8 cellular contexts compared by ENCODE assay signal in the genomic region with DNA sequence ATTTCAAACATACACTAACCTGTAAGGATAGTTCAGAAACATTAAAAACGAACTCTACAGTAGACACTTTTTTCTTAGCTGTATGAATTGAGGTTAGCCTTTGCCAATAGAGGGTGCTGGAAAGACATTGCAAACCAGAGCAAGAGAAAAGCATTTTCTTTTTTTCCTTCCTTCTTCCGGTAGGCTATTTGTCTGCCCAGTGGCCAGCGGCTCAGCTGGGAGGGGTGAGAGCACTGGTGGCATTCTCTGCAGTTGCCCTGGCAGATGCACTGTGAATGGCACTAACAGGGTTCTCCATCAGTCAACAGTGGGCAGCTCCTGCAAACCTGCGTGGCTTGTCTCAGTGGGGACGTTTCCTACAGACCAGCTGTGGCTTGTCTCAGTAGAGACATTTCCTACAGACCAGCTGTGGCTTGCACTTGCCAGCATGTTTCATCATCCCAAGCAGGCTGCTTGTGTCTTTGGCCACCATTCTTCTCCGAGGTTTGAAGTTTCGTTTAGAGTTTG.
A peak's percentile ranks its signal among the peaks of the same experiment; 100 is the strongest.
DNase-seq lines count a peak whose midpoint lies in the region; ATAC-seq, FAIRE-seq and TF ChIP-seq lines count a peak whose summit lies in the region.

No MANE protein-coding gene starts in this region.

- H2AFZ ChIP-seq in astrocyte (ENCODE audit: low read depth, low read length), result no peak overlapping the region

- no peak overlapping the region for H3K9ac ChIP-seq in astrocyte (ENCODE audit: low read length)

- no peaks in the 10 kb centered on the region for H3K79me2 ChIP-seq in astrocyte (ENCODE audit: insufficient read depth, low read length)

- WGBS in testis, 2 donors, result 29 to 35% methylated on average over 7 of the region's 7 CpGs

- no peaks in the 10 kb centered on the region for H3K4me1 Mint-ChIP-seq in astrocyte (ENCODE audit: low read depth, unreplicated experiment)
- H3K4me1 Mint-ChIP-seq in CD14-positive monocyte, result no peaks in the 10 kb centered on the region

- H3K4me2 ChIP-seq in astrocyte (ENCODE audit: low read length), result no peak overlapping the region

- H3K4me3 Mint-ChIP-seq in astrocyte (ENCODE audit: unreplicated experiment) (peak overlapping the region; percentile 40), CD14-positive monocyte (peak overlapping the region in 1 of 2 donors; percentile 16)

- H4K20me1 ChIP-seq in astrocyte (ENCODE audit: insufficient read depth, low read length), result no peaks in the 10 kb centered on the region

- intact Hi-C loops in testis (cut with DNase I; ENCODE audit: low total_unique reads), result no loop called here
- intact Hi-C loops in CD14-positive monocyte (cut with micrococcal nuclease), result no loop called here

- DNase-seq in COR-L47 (lab: John Stamatoyannopoulos, UW) (peak; percentile 81), NB4 (ENCODE audit: low read depth) (peak; percentile 25), astrocyte (ENCODE audit: low read depth) (peak; percentile 48), inferior parietal cortex (ENCODE audit: extremely low spot score) (peak; percentile 13), testis (peak; percentile 14), HK-2 (ENCODE audit: unreplicated experiment) (no peak), CD14-positive monocyte (ENCODE audit: low spot score) (no peak)

- H3K9me3 ChIP-seq in astrocyte (ENCODE audit: insufficient read depth, low read depth, low read length) (no peaks in the 10 kb centered on the region), testis (no peaks in the 10 kb centered on the region)

- H3K4me1 ChIP-seq in astrocyte (ENCODE audit: insufficient read depth, low read length), result no peaks in the 10 kb centered on the region
- no peaks in the 10 kb centered on the region for H3K4me1 ChIP-seq in testis

- no peak overlapping the region for H3K27ac ChIP-seq in astrocyte (ENCODE audit: low read depth, low read length)
- H3K27ac ChIP-seq in testis, result no peak overlapping the region

- peak overlapping the region; percentile 86 for H3K27ac Mint-ChIP-seq in astrocyte (ENCODE audit: unreplicated experiment)
- H3K27ac Mint-ChIP-seq in CD14-positive monocyte, result no peak overlapping the region

- no peak for TF ChIP-seq CTCF in NB4 (IDR thresholded peaks at IDR 0.05; ENCODE audit: low read depth, low read length)
- TF ChIP-seq CTCF in astrocyte (IDR thresholded peaks at IDR 0.05; ENCODE audit: insufficient read depth, low read depth, low read length), result peak; percentile 9
- peak in 1 of 3 experiments; percentile 13 for TF ChIP-seq CTCF in testis (IDR thresholded peaks at IDR 0.05)
- no peak for TF ChIP-seq CTCF in CD14-positive monocyte (IDR thresholded peaks at IDR 0.05)

- FAIRE-seq in astrocyte (lab: Jason Lieb, UNC), result no peak

- H3K27me3 ChIP-seq in astrocyte (ENCODE audit: insufficient read depth, low read length) (no peaks in the 10 kb centered on the region), testis (no peaks in the 10 kb centered on the region)

- no peaks in the 10 kb centered on the region for H3K27me3 Mint-ChIP-seq in astrocyte (ENCODE audit: low read depth, unreplicated experiment)
- H3K27me3 Mint-ChIP-seq in CD14-positive monocyte (ENCODE audit: low read depth in 3 of 3), result no peaks in the 10 kb centered on the region

- H3K36me3 ChIP-seq in astrocyte (ENCODE audit: insufficient read depth, low read length) (no peaks in the 10 kb centered on the region), testis (ENCODE audit: low read depth, missing control alignments) (no peaks in the 10 kb centered on the region)

- peak; percentile 78 for ATAC-seq in GM21723 (IDR thresholded peaks at IDR 0.05; ENCODE audit: unreplicated experiment)

- TF ChIP-seq POLR2A in NB4 (IDR thresholded peaks at IDR 0.05; ENCODE audit: extremely low read depth, insufficient read length), result no peak
- TF ChIP-seq POLR2A in testis (IDR thresholded peaks at IDR 0.05), result no peak

- H3K9me3 Mint-ChIP-seq in astrocyte (ENCODE audit: unreplicated experiment) (no peaks in the 10 kb centered on the region), CD14-positive monocyte (peaks cover 0 to 6% (median 0%) of the 10 kb centered on the region in 7 donors)

- H3K4me3 ChIP-seq in NB4 (ENCODE audit: low read depth, low read length) (no peak overlapping the region), astrocyte (ENCODE audit: insufficient read depth, low read depth, low read length) (no peak overlapping the region), testis (no peak overlapping the region)

- no peaks in the 10 kb centered on the region for H3K36me3 Mint-ChIP-seq in astrocyte (ENCODE audit: low read depth, unreplicated experiment)
- no peaks in the 10 kb centered on the region for H3K36me3 Mint-ChIP-seq in CD14-positive monocyte

Comparison
In these comparisons a context has a peak if more than half of its experiments do, and no peak if none do; other contexts are left out.
1. DNase-seq: peak in COR-L47 (single experiment), NB4 (single experiment), astrocyte (single experiment), inferior parietal cortex (single experiment) and testis (single experiment); none in HK-2 (single experiment) and CD14-positive monocyte (single experiment).